ENCODE assay signal across 1 cellular context in genomic region chr17:41687828-41688640, GRCh38.
TF ChIP-seq lines count a peak whose summit lies in the region.

No MANE protein-coding gene starts in this region.

TF ChIP-seq in HepG2, 621 proteins besides CTCF, POLR2A, EP300 and RAD21 (continued from another document and continues in another):
- TF ChIP-seq STAT6 (CRISPR knock-in tag; IDR thresholded peaks at IDR 0.05; ENCODE audit: borderline replicate concordance) (no peak), ZNF296 (CRISPR knock-in tag; conservative IDR thresholded peaks at IDR 0.05) (no peak), ZSCAN29 (CRISPR knock-in tag; conservative IDR thresholded peaks at IDR 0.05) (0 out of 2 replicates have a peak, but pooled peaks have one; percentile 22), ZNF644 (CRISPR knock-in tag; IDR thresholded peaks at IDR 0.05; ENCODE audit: low read depth) (no peak), HDAC6 (IDR thresholded peaks at IDR 0.05; ENCODE audit: low read depth, low read length) (no peak), ISL2 (CRISPR knock-in tag; IDR thresholded peaks at IDR 0.05) (no peak), ZNF12 (CRISPR knock-in tag; IDR thresholded peaks at IDR 0.05) (no peak), HDAC2 (CRISPR knock-in tag; IDR thresholded peaks at IDR 0.05) (0 out of 2 replicates have a peak, but pooled peaks have one; percentile 14), PAWR (CRISPR knock-in tag; IDR thresholded peaks at IDR 0.05; ENCODE audit: borderline replicate concordance) (no peak), SATB2 (CRISPR knock-in tag; IDR thresholded peaks at IDR 0.05) (no peak), ZNF260 (CRISPR knock-in tag; IDR thresholded peaks at IDR 0.05; ENCODE audit: borderline replicate concordance, low read depth) (no peak), SIN3A (IDR thresholded peaks at IDR 0.05; ENCODE audit: borderline replicate concordance, low read depth, low read length) (no peak), MTF2 (CRISPR knock-in tag; IDR thresholded peaks at IDR 0.05; ENCODE audit: borderline replicate concordance) (no peak), CREB1 (IDR thresholded peaks at IDR 0.05) (no peak), CREB1 (CRISPR knock-in tag; IDR thresholded peaks at IDR 0.05) (no peak), ZNF20 (CRISPR knock-in tag; IDR thresholded peaks at IDR 0.05) (no peak), GATAD2A (CRISPR knock-in tag; IDR thresholded peaks at IDR 0.05) (no peak; the same call in none of the 2 replicates), ZBTB10 (CRISPR knock-in tag; IDR thresholded peaks at IDR 0.05; ENCODE audit: borderline replicate concordance) (no peak), CEBPG (CRISPR knock-in tag; IDR thresholded peaks at IDR 0.05) (peak; percentile 71), ZNF777 (CRISPR knock-in tag; IDR thresholded peaks at IDR 0.05) (0 out of 2 replicates have a peak, but pooled peaks have one; percentile 19), ZNF326 (CRISPR knock-in tag; IDR thresholded peaks at IDR 0.05; ENCODE audit: borderline replicate concordance) (no peak), MLLT10 (CRISPR knock-in tag; IDR thresholded peaks at IDR 0.05) (no peak), MAFF (IDR thresholded peaks at IDR 0.05; ENCODE audit: low read depth, low read length) (no peak), HMG20A (CRISPR knock-in tag; IDR thresholded peaks at IDR 0.05; ENCODE audit: borderline replicate concordance) (no peak), CCAR2 (optimal IDR thresholded peaks at IDR 0.05; ENCODE audit: low read depth, low read length) (peak; percentile 41), TCF12 (IDR thresholded peaks at IDR 0.05) (no peak), TCF12 (CRISPR knock-in tag; IDR thresholded peaks at IDR 0.05) (no peak), ZNF615 (CRISPR knock-in tag; IDR thresholded peaks at IDR 0.05; ENCODE audit: borderline replicate concordance) (0 out of 2 replicates have a peak, but pooled peaks have one; percentile 66), KMT2A (CRISPR knock-in tag; IDR thresholded peaks at IDR 0.05) (0 out of 2 replicates have a peak, but pooled peaks have one; percentile 20), HMG20B (CRISPR knock-in tag; conservative IDR thresholded peaks at IDR 0.05) (no peak), ZNF530 (CRISPR knock-in tag; IDR thresholded peaks at IDR 0.05; ENCODE audit: low read depth) (no peak), MXD3 (CRISPR knock-in tag; IDR thresholded peaks at IDR 0.05) (no peak), RFX5 (IDR thresholded peaks at IDR 0.05; ENCODE audit: low read depth, low read length) (no peak), ZNF670 (CRISPR knock-in tag; IDR thresholded peaks at IDR 0.05; ENCODE audit: borderline replicate concordance) (no peak), ASH2L (IDR thresholded peaks at IDR 0.05; ENCODE audit: insufficient read length, low read depth, low read length) (no peak), ETV5 (CRISPR knock-in tag; IDR thresholded peaks at IDR 0.05; ENCODE audit: borderline replicate concordance) (no peak), CEBPB (IDR thresholded peaks at IDR 0.05; ENCODE audit: borderline replicate concordance, low read depth, low read length) (no peak)
- TF ChIP-seq, protein P1, sequence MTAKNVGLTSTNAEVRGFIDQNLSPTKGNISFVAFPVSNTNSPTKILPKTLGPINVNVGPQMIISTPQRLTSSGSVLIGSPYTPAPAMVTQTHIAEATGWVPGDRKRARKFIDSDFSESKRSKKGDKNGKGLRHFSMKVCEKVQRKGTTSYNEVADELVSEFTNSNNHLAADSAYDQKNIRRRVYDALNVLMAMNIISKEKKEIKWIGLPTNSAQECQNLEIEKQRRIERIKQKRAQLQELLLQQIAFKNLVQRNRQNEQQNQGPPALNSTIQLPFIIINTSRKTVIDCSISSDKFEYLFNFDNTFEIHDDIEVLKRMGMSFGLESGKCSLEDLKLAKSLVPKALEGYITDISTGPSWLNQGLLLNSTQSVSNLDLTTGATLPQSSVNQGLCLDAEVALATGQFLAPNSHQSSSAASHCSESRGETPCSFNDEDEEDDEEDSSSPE (CRISPR knock-in tag; IDR thresholded peaks at IDR 0.05), result no peak
- TF ChIP-seq, protein P2, sequence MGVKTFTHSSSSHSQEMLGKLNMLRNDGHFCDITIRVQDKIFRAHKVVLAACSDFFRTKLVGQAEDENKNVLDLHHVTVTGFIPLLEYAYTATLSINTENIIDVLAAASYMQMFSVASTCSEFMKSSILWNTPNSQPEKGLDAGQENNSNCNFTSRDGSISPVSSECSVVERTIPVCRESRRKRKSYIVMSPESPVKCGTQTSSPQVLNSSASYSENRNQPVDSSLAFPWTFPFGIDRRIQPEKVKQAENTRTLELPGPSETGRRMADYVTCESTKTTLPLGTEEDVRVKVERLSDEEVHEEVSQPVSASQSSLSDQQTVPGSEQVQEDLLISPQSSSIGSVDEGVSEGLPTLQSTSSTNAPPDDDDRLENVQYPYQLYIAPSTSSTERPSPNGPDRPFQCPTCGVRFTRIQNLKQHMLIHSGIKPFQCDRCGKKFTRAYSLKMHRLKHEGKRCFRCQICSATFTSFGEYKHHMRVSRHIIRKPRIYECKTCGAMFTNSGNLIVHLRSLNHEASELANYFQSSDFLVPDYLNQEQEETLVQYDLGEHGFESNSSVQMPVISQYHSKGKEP (CRISPR knock-in tag; IDR thresholded peaks at IDR 0.05), result 0 out of 2 replicates have a peak, but pooled peaks have one; percentile 67
- TF ChIP-seq, protein P3, sequence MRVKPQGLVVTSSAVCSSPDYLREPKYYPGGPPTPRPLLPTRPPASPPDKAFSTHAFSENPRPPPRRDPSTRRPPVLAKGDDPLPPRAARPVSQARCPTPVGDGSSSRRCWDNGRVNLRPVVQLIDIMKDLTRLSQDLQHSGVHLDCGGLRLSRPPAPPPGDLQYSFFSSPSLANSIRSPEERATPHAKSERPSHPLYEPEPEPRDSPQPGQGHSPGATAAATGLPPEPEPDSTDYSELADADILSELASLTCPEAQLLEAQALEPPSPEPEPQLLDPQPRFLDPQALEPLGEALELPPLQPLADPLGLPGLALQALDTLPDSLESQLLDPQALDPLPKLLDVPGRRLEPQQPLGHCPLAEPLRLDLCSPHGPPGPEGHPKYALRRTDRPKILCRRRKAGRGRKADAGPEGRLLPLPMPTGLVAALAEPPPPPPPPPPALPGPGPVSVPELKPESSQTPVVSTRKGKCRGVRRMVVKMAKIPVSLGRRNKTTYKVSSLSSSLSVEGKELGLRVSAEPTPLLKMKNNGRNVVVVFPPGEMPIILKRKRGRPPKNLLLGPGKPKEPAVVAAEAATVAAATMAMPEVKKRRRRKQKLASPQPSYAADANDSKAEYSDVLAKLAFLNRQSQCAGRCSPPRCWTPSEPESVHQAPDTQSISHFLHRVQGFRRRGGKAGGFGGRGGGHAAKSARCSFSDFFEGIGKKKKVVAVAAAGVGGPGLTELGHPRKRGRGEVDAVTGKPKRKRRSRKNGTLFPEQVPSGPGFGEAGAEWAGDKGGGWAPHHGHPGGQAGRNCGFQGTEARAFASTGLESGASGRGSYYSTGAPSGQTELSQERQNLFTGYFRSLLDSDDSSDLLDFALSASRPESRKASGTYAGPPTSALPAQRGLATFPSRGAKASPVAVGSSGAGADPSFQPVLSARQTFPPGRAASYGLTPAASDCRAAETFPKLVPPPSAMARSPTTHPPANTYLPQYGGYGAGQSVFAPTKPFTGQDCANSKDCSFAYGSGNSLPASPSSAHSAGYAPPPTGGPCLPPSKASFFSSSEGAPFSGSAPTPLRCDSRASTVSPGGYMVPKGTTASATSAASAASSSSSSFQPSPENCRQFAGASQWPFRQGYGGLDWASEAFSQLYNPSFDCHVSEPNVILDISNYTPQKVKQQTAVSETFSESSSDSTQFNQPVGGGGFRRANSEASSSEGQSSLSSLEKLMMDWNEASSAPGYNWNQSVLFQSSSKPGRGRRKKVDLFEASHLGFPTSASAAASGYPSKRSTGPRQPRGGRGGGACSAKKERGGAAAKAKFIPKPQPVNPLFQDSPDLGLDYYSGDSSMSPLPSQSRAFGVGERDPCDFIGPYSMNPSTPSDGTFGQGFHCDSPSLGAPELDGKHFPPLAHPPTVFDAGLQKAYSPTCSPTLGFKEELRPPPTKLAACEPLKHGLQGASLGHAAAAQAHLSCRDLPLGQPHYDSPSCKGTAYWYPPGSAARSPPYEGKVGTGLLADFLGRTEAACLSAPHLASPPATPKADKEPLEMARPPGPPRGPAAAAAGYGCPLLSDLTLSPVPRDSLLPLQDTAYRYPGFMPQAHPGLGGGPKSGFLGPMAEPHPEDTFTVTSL (CRISPR knock-in tag; IDR thresholded peaks at IDR 0.05; ENCODE audit: borderline replicate concordance), result no peak
- TF ChIP-seq, protein P4, sequence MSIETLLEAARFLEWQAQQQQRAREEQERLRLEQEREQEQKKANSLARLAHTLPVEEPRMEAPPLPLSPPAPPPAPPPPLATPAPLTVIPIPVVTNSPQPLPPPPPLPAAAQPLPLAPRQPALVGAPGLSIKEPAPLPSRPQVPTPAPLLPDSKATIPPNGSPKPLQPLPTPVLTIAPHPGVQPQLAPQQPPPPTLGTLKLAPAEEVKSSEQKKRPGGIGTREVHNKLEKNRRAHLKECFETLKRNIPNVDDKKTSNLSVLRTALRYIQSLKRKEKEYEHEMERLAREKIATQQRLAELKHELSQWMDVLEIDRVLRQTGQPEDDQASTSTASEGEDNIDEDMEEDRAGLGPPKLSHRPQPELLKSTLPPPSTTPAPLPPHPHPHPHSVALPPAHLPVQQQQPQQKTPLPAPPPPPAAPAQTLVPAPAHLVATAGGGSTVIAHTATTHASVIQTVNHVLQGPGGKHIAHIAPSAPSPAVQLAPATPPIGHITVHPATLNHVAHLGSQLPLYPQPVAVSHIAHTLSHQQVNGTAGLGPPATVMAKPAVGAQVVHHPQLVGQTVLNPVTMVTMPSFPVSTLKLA (IDR thresholded peaks at IDR 0.05), result no peak
- TF ChIP-seq, protein P5, sequence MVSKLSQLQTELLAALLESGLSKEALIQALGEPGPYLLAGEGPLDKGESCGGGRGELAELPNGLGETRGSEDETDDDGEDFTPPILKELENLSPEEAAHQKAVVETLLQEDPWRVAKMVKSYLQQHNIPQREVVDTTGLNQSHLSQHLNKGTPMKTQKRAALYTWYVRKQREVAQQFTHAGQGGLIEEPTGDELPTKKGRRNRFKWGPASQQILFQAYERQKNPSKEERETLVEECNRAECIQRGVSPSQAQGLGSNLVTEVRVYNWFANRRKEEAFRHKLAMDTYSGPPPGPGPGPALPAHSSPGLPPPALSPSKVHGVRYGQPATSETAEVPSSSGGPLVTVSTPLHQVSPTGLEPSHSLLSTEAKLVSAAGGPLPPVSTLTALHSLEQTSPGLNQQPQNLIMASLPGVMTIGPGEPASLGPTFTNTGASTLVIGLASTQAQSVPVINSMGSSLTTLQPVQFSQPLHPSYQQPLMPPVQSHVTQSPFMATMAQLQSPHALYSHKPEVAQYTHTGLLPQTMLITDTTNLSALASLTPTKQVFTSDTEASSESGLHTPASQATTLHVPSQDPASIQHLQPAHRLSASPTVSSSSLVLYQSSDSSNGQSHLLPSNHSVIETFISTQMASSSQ (IDR thresholded peaks at IDR 0.05; ENCODE audit: low read depth), result no peak
- TF ChIP-seq, protein P5 (CRISPR knock-in tag; IDR thresholded peaks at IDR 0.05; ENCODE audit: borderline replicate concordance), result no peak
